In the genomic region with DNA sequence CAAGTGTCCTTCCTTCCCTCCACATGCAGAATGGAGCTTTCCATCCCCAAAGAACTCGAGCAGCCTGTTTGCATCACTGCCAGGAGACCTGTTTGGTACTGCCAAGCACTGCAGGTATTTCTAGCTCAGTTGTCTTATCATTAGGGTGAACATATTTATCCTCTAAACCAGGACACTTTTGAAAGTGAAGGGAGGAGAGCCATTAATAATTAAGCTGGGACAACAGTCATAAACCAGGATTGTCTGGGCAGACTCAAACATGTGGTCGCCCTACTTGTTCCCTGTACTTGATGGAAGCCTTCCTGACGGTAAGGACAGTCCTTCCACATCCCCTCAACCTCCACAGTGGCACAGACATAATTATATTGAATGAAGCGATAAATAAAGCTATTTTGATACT, we compare ENCODE assay signal across 15 cellular contexts.
DNase-seq lines count a peak whose midpoint lies in the region; ATAC-seq and TF ChIP-seq lines count a peak whose summit lies in the region.
"Had no signal": no experiment of that assay in that cellular context is flagged by ENCODE, and none has a peak within 500 bp of the region (broad histone marks: within the 10 kb centered on the region; RNA-seq: fewer than 3 reads in every experiment).

No MANE protein-coding gene starts in this region.

- H3K9me3 ChIP-seq in Caco-2 (no peaks in the 10 kb centered on the region), right lobe of liver (no peaks in the 10 kb centered on the region)
- H3K9me3 ChIP-seq: BLaER1 treated with 17β-estradiol and CSF1 and Interleukin-3, amounts not matched to agents 10 nM and 100 nM; SJSA1 had no signal

- no peak for TF ChIP-seq POLR2A in right lobe of liver (IDR thresholded peaks at IDR 0.05)

- peak; percentile 50 for DNase-seq in ACHN
- DNase-seq in Caco-2 = peak; percentile 62 to 64
- DNase-seq in activated CD8-positive, alpha-beta T cell treated with anti-CD3 and anti-CD28 coated beads for 36 hours = no peak
- DNase-seq in right lobe of liver = no peak
- DNase-seq in T-helper 9 cell = no peak
- DNase-seq in NCI-H526 (lab: John Stamatoyannopoulos, UW) = no peak
- no peak for DNase-seq in islet precursor cell
- DNase-seq: DMS79, HCEC 1CT, MV-4-11, NCI-H1417 treated with DMSO at 0.1 percent for 48 hours, NCI-H2029, NCI-H524 had no signal

- peaks cover 5% of the 10 kb centered on the region for H3K36me3 Mint-ChIP-seq in Caco-2 (ENCODE audit: insufficient read depth, unreplicated experiment)
- H3K36me3 Mint-ChIP-seq in activated CD8-positive, alpha-beta T cell treated with anti-CD3 and anti-CD28 coated beads for 36 hours (ENCODE audit: low read depth) = peaks cover 29% of the 10 kb centered on the region

- CTCF ChIA-PET in Caco-2 (lab: Charles Lee) = interaction anchor here (0.7 to 1.1 kb wide), 2 partner anchors 46 to 195 kb away, joined by 4 to 5 read pairs; no protein-coding TSS in a partner anchor
- CTCF ChIA-PET in activated CD8-positive, alpha-beta T cell treated with anti-CD3 and anti-CD28 coated beads for 36 hours (lab: Charles Lee) = interaction anchor here (1.0 kb wide), 1 partner anchor 92 kb away, joined by 3 read pairs; no protein-coding TSS in a partner anchor

- H3K4me1 ChIP-seq in Caco-2 (peaks cover 54% of the 10 kb centered on the region), right lobe of liver (no peaks in the 10 kb centered on the region)
- H3K4me1 ChIP-seq: SJSA1 had no signal

- POLR2A ChIA-PET in Caco-2 (lab: Charles Lee) = interaction anchor here (0.6 to 0.7 kb wide), 2 partner anchors 54 to 113 kb away, joined by 3 to 4 read pairs; no protein-coding TSS in a partner anchor
- POLR2A ChIA-PET in activated CD8-positive, alpha-beta T cell treated with anti-CD3 and anti-CD28 coated beads for 36 hours (lab: Charles Lee) = no interaction called here

- WGBS in right lobe of liver (ENCODE audit: insufficient coverage, low coverage, low lambda C conversion rate, missing lambda C conversion rate) = 36% methylated on average over 4 of the region's 4 CpGs

- intact Hi-C loops in Caco-2 (cut with micrococcal nuclease; ENCODE audit: unreplicated experiment) (loop anchor here (5.0 kb wide), 1 partner anchor 47 kb away; no protein-coding TSS in a partner anchor), right lobe of liver (cut with DNase I) (no loop called here)
- intact Hi-C loops in activated CD8-positive, alpha-beta T cell treated with anti-CD3 and anti-CD28 coated beads for 36 hours (cut with micrococcal nuclease) = no loop called here

- H3K27me3 Mint-ChIP-seq in Caco-2 (ENCODE audit: insufficient read depth, unreplicated experiment) = no peaks in the 10 kb centered on the region
- no peaks in the 10 kb centered on the region for H3K27me3 Mint-ChIP-seq in activated CD8-positive, alpha-beta T cell treated with anti-CD3 and anti-CD28 coated beads for 36 hours

- H3K36me3 ChIP-seq in Caco-2 (ENCODE audit: control insufficient read depth, insufficient read depth, low read length) (no peaks in the 10 kb centered on the region; the same call in 1 of the 2 replicates), right lobe of liver (no peaks in the 10 kb centered on the region)
- H3K36me3 ChIP-seq: SJSA1 had no signal

- no TSS peak for BruUV-seq in Caco-2 (replicated peaks; lab: Mats Ljungman, UMichigan)

- no peak for TF ChIP-seq CTCF in Caco-2 (IDR thresholded peaks at IDR 0.05; ENCODE audit: insufficient read depth in 1 of 2, low read depth in 1 of 2, low read length in 1 of 2, severe bottlenecking in 1 of 2, unreplicated experiment in 1 of 2)
- TF ChIP-seq CTCF in activated CD8-positive, alpha-beta T cell treated with anti-CD3 and anti-CD28 coated beads for 36 hours (IDR thresholded peaks at IDR 0.05) = no peak
- TF ChIP-seq CTCF in right lobe of liver (IDR thresholded peaks at IDR 0.05) = no peak

- no peak overlapping the region for H3K4me3 ChIP-seq in Caco-2 (ENCODE audit: low read depth, low read length)
- H3K4me3 ChIP-seq in right lobe of liver = no peak overlapping the region
- H3K4me3 ChIP-seq: BLaER1 treated with 17β-estradiol and CSF1 and Interleukin-3, amounts not matched to agents 10 nM and 100 nM; SJSA1 had no signal

- no peak overlapping the region for H3K27ac Mint-ChIP-seq in Caco-2 (ENCODE audit: unreplicated experiment)
- peak overlapping the region; percentile 32 for H3K27ac Mint-ChIP-seq in activated CD8-positive, alpha-beta T cell treated with anti-CD3 and anti-CD28 coated beads for 36 hours

- H3K27me3 ChIP-seq in Caco-2 (replicated peaks; ENCODE audit: control insufficient read depth, insufficient read depth, low read length) (no peaks in the 10 kb centered on the region), right lobe of liver (no peaks in the 10 kb centered on the region)
- H3K27me3 ChIP-seq: BLaER1 treated with 17β-estradiol and CSF1 and Interleukin-3, amounts not matched to agents 10 nM and 100 nM; SJSA1 had no signal

- in situ Hi-C loops in ACHN (cut with HindIII; ENCODE audit: low pct_ligation_motif_present, low pct_unique_long_range_greater_than_20kb, low sequenced_read_pairs) = no loop called here

- no peaks in the 10 kb centered on the region for H3K9me3 Mint-ChIP-seq in Caco-2 (ENCODE audit: unreplicated experiment)
- H3K9me3 Mint-ChIP-seq in activated CD8-positive, alpha-beta T cell treated with anti-CD3 and anti-CD28 coated beads for 36 hours = no peaks in the 10 kb centered on the region

- ATAC-seq in activated CD8-positive, alpha-beta T cell treated with anti-CD3 and anti-CD28 coated beads for 36 hours = no peak
- ATAC-seq in right lobe of liver = peak; percentile 74 to 87 (median 79)

- no peak overlapping the region for H3K27ac ChIP-seq in right lobe of liver
- H3K27ac ChIP-seq: BLaER1 treated with 17β-estradiol and CSF1 and Interleukin-3, amounts not matched to agents 10 nM and 100 nM; SJSA1 had no signal

- no peak overlapping the region for H3K4me3 Mint-ChIP-seq in Caco-2 (ENCODE audit: unreplicated experiment)
- no peak overlapping the region for H3K4me3 Mint-ChIP-seq in activated CD8-positive, alpha-beta T cell treated with anti-CD3 and anti-CD28 coated beads for 36 hours

- peaks cover 35% of the 10 kb centered on the region for H3K4me1 Mint-ChIP-seq in Caco-2 (ENCODE audit: low read depth, unreplicated experiment)
- peaks cover 82% of the 10 kb centered on the region for H3K4me1 Mint-ChIP-seq in activated CD8-positive, alpha-beta T cell treated with anti-CD3 and anti-CD28 coated beads for 36 hours (ENCODE audit: low read depth)

Comparison
In these comparisons a context has a peak if more than half of its experiments do, and no peak if none do; other contexts are left out.
1. DNase-seq: peak in ACHN (single experiment) and Caco-2 (2 of 2); none in activated CD8-positive, alpha-beta T cell treated with anti-CD3 and anti-CD28 coated beads for 36 hours (single experiment), right lobe of liver (0 of 3), T-helper 9 cell (single experiment), NCI-H526 (0 of 2) and islet precursor cell (single experiment).